17 cellular contexts compared by ENCODE assay signal in the genomic region with DNA sequence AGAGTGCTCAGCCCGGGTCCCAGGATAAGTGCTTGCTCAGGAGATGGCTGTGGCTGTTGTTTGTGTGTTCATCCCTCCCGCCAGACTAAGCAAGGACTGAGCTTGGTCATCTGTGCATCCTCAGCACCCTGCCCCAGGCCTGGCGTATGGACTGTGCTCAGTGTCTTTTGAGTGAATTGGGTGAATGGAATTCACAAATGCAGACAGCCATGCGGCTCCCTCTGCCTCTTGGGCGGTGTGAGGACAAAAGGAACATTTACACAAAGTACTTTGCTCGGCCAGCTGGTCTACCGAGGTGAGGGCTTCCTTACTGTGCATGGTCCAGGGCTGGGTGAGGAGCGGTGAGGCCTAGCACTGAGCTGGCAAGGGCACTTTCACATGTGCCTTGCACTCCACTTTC.
"Had no signal": no experiment of that assay in that cellular context is flagged by ENCODE, and none has a peak within 500 bp of the region (broad histone marks: within the 10 kb centered on the region; RNA-seq: fewer than 3 reads in every experiment).

No MANE protein-coding gene starts in this region.

- H3K4me3 Mint-ChIP-seq: activated CD8-positive, alpha-beta T cell treated with anti-CD3 and anti-CD28 coated beads for 36 hours; naive thymus-derived CD4-positive, alpha-beta T cell had no signal

- H3K36me3 ChIP-seq: cardiac muscle cell, colonic mucosa, heart left ventricle, suprapubic skin had no signal

- H3K36me3 Mint-ChIP-seq: naive thymus-derived CD4-positive, alpha-beta T cell had no signal

- H3K4me1 Mint-ChIP-seq: naive thymus-derived CD4-positive, alpha-beta T cell had no signal

- H3K27me3 ChIP-seq: cardiac muscle cell, colonic mucosa, heart left ventricle, suprapubic skin had no signal

- H3K27ac Mint-ChIP-seq: activated CD8-positive, alpha-beta T cell treated with anti-CD3 and anti-CD28 coated beads for 36 hours; naive thymus-derived CD4-positive, alpha-beta T cell had no signal

- DNase-seq: activated CD4-positive, alpha-beta T cell treated with anti-CD3 and anti-CD28 coated beads for 4 hours; activated CD8-positive, alpha-beta memory T cell treated with anti-CD3 and anti-CD28 coated beads, Interleukin-2, amount 50 U/mL, for 4 hours; activated CD8-positive, alpha-beta T cell treated with anti-CD3 and anti-CD28 coated beads for 36 hours; activated naive CD4-positive, alpha-beta T cell; aorta; colonic mucosa; effector CD4-positive, alpha-beta T cell; foreskin melanocyte; heart left ventricle; mammary epithelial cell; naive thymus-derived CD4-positive, alpha-beta T cell; stimulated activated CD4-positive, alpha-beta T cell treated with anti-CD3 and anti-CD28 coated beads, Interleukin-4, amount 100 ng/mL, for 1 hour; stimulated activated CD8-positive, alpha-beta memory T cell treated with anti-CD3 and anti-CD28 coated beads, Interleukin-4, amount 100 ng/mL, for 48 hours; stimulated activated naive CD8-positive, alpha-beta T cell treated with anti-CD3 and anti-CD28 coated beads, Interleukin-15, Interleukin-2, amounts not matched to agents 100 U/mL and 50 U/mL, for 24 hours; T1000 had no signal

- H3K9me3 ChIP-seq: colonic mucosa, heart left ventricle, suprapubic skin had no signal

- ATAC-seq: activated CD8-positive, alpha-beta T cell treated with anti-CD3 and anti-CD28 coated beads for 36 hours; heart left ventricle; naive thymus-derived CD4-positive, alpha-beta T cell; stimulated activated naive CD8-positive, alpha-beta T cell treated with anti-CD3 and anti-CD28 coated beads, Interleukin-15, Interleukin-2, amounts not matched to agents 100 U/mL and 50 U/mL, for 24 hours had no signal

- H3K9me3 Mint-ChIP-seq: activated CD8-positive, alpha-beta T cell treated with anti-CD3 and anti-CD28 coated beads for 36 hours; naive thymus-derived CD4-positive, alpha-beta T cell had no signal

- H3K27me3 Mint-ChIP-seq: activated CD8-positive, alpha-beta T cell treated with anti-CD3 and anti-CD28 coated beads for 36 hours had no signal

- H3K4me1 ChIP-seq: colonic mucosa had no signal

- H3K27ac ChIP-seq: cardiac muscle cell, colonic mucosa, heart left ventricle, suprapubic skin had no signal

- H3K4me3 ChIP-seq: cardiac muscle cell, colonic mucosa, heart left ventricle, suprapubic skin had no signal
